ENCODE assay signal across 12 cellular contexts in the genomic region with DNA sequence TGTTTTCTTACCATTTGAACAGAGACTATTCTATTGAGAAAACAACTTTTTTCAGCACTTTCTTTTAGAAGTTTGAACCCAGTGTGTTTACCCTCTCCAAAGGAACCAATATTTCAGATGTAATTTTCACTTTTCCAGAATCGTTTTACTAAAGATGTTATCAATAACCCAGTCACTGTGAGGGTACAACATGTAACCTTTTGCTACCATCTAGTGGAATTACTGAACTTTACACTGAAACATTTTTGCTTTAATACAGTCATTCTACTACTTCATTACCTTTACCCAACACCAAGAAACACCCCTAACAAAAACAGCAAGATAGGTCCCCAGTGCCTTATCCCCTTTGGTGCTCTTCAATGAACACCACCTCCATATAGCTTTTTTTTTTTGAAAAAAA. TPM values are rescaled to one million over a fixed set of nuclear protein-coding genes. Genes with fewer than 3 reads are reported as not detected.
DNase-seq lines count a peak whose midpoint lies in the region; ATAC-seq, FAIRE-seq and TF ChIP-seq lines count a peak whose summit lies in the region.
"Had no signal": no experiment of that assay in that cellular context is flagged by ENCODE, and none has a peak within 500 bp of the region (broad histone marks: within the 10 kb centered on the region; RNA-seq: fewer than 3 reads in every experiment).

No MANE protein-coding gene starts in this region.

- H3K4me2 ChIP-seq in IMR-90 (ENCODE audit: low read depth, low read length) (no peak overlapping the region), astrocyte (ENCODE audit: low read length) (no peak overlapping the region), mesenchymal stem cell (ENCODE audit: low read length, poor library complexity, severe bottlenecking) (no peak overlapping the region)

- no peak overlapping the region for H2AK9ac ChIP-seq in IMR-90 (replicated peaks; ENCODE audit: low read depth, low read length, poor library complexity)

- H3K23ac ChIP-seq in IMR-90 (ENCODE audit: low read depth, low read length) = no peak overlapping the region
- no peak overlapping the region for H3K23ac ChIP-seq in mesenchymal stem cell (ENCODE audit: low read length in 2 of 2)

- no peak overlapping the region for H3K4me3 Mint-ChIP-seq in astrocyte (ENCODE audit: unreplicated experiment)
- H3K4me3 Mint-ChIP-seq: activated naive CD8-positive, alpha-beta T cell had no signal

- no peak overlapping the region for H2BK20ac ChIP-seq in IMR-90 (ENCODE audit: low read depth, low read length)

- H2BK120ac ChIP-seq in IMR-90 (ENCODE audit: low read depth, low read length) = no peak overlapping the region
- H2BK120ac ChIP-seq in mesenchymal stem cell (ENCODE audit: low read depth, low read length) = no peak overlapping the region

- no peak overlapping the region for H3K27ac Mint-ChIP-seq in astrocyte (ENCODE audit: unreplicated experiment)
- H3K27ac Mint-ChIP-seq: activated naive CD8-positive, alpha-beta T cell had no signal

- no peak overlapping the region for H4K91ac ChIP-seq in IMR-90 (ENCODE audit: insufficient read depth, low read depth, low read length)
- H4K91ac ChIP-seq in mesenchymal stem cell (ENCODE audit: low read length) = no peak overlapping the region

- H2AFZ ChIP-seq in IMR-90 (replicated peaks; ENCODE audit: low read length, poor library complexity) = no peak overlapping the region
- no peak overlapping the region for H2AFZ ChIP-seq in astrocyte (ENCODE audit: low read depth, low read length)
- H2AFZ ChIP-seq in mesenchymal stem cell (ENCODE audit: low read depth, low read length) = no peak overlapping the region

- DNase-seq in GM13977 (ENCODE audit: low spot score) (no peak), IMR-90 (no peak), astrocyte (ENCODE audit: low read depth) (no peak), mesenchymal stem cell (peak; percentile 6), stomach (no peak), cardiac septum (ENCODE audit: low spot score) (no peak), AG08395 (ENCODE audit: low spot score) (no peak)
- no peak for DNase-seq in activated T-cell treated with anti-CD3 and anti-CD28 coated beads, Interleukin-2, amount 50 U/mL, for 1 hour
- DNase-seq: left ventricle myocardium superior had no signal

- H3K18ac ChIP-seq in IMR-90 (ENCODE audit: low read depth, low read length) (no peak overlapping the region), mesenchymal stem cell (ENCODE audit: low read depth in 1 of 2, low read length in 2 of 2) (no peak overlapping the region)

- H3K4me1 ChIP-seq in IMR-90 (ENCODE audit: control insufficient read depth, insufficient read depth, low read length) (no peaks in the 10 kb centered on the region), astrocyte (ENCODE audit: insufficient read depth, low read length) (no peaks in the 10 kb centered on the region), mesenchymal stem cell (ENCODE audit: control insufficient read depth, insufficient read depth, low read depth, low read length) (no peaks in the 10 kb centered on the region), stomach (no peaks in the 10 kb centered on the region)
- H3K4me1 ChIP-seq: right atrium auricular region had no signal

- TF ChIP-seq RAD21 in IMR-90 (IDR thresholded peaks at IDR 0.05; ENCODE audit: low read length) = peak; percentile 32; the same call in 1 of the 2 replicates

- no peaks in the 10 kb centered on the region for H3K79me2 ChIP-seq in astrocyte (ENCODE audit: insufficient read depth, low read length)

- TF ChIP-seq CTCF in GM13977 (IDR thresholded peaks at IDR 0.05; ENCODE audit: extremely low read depth, insufficient read depth, missing control alignments) (peak; percentile 17), IMR-90 (conservative IDR thresholded peaks at IDR 0.05; ENCODE audit: low read depth, low read length) (0 out of 2 replicates have a peak, but pooled peaks have one; percentile 23), astrocyte (IDR thresholded peaks at IDR 0.05; ENCODE audit: insufficient read depth, low read depth, low read length) (peak; percentile 9), stomach (IDR thresholded peaks at IDR 0.05) (no peak)

- H4K5ac ChIP-seq in IMR-90 (ENCODE audit: low read depth, low read length) = no peak overlapping the region

- H2BK5ac ChIP-seq in IMR-90 (ENCODE audit: low read depth, low read length, poor library complexity, severe bottlenecking) = no peak overlapping the region
- H2BK5ac ChIP-seq in mesenchymal stem cell (ENCODE audit: low read depth, low read length, poor library complexity, severe bottlenecking) = no peak overlapping the region

- H3K4ac ChIP-seq in IMR-90 (ENCODE audit: low read depth, low read length) (no peak overlapping the region), mesenchymal stem cell (ENCODE audit: low read depth in 1 of 2, low read length in 2 of 2) (no peak overlapping the region)

- BruUV-seq in IMR-90 (replicated peaks; lab: Mats Ljungman, UMichigan) = no TSS peak

- no CpG with 5 or more reads among the region's 1 CpG for WGBS in IMR-90 (ENCODE audit: extremely low coverage in 2 of 2, insufficient read length in 1 of 2), 2 experiments
- 45% methylated on average over 1 of the region's 1 CpG for WGBS in mesenchymal stem cell
- 0 to 27% (median 0%) methylated on average over 1 of the region's 1 CpG for WGBS in stomach, 5 donors

- H3K56ac ChIP-seq in IMR-90 (ENCODE audit: extremely low read depth, insufficient read depth, low read length) = no peak overlapping the region

- in situ Hi-C loops in GM13977 (cut with MboI; ENCODE audit: low pct_unique_long_range_greater_than_20kb, low sequenced_read_pairs, unreplicated experiment) = no loop called here
- in situ Hi-C loops in IMR-90 (cut with MboI; ENCODE audit: low sequenced_read_pairs) = no loop called here

- H3K79me1 ChIP-seq in IMR-90 (ENCODE audit: low read depth in 1 of 2, low read length in 2 of 2) (no peaks in the 10 kb centered on the region), mesenchymal stem cell (replicated peaks; ENCODE audit: low read length, poor library complexity, severe bottlenecking) (no peaks in the 10 kb centered on the region)

- no peaks in the 10 kb centered on the region for H3K9me3 ChIP-seq in IMR-90 (ENCODE audit: control insufficient read depth, insufficient read depth, low read length)
- H3K9me3 ChIP-seq in astrocyte (ENCODE audit: insufficient read depth, low read depth, low read length) = no peaks in the 10 kb centered on the region
- no peaks in the 10 kb centered on the region for H3K9me3 ChIP-seq in mesenchymal stem cell (ENCODE audit: control insufficient read depth, low read length)
- H3K9me3 ChIP-seq in stomach = peaks cover 0 to 5% (median 0%) of the 10 kb centered on the region in 4 donors

- H3K4me1 Mint-ChIP-seq in astrocyte (ENCODE audit: low read depth, unreplicated experiment) = peaks cover 3% of the 10 kb centered on the region

- FAIRE-seq in astrocyte (lab: Jason Lieb, UNC) = peak; percentile 32
- FAIRE-seq: GM19239 had no signal

- CTCF ChIA-PET in IMR-90 (lab: Yijun Ruan, JAX) = interaction anchor here (0.7 kb wide), 2 partner anchors 268 to 884 kb away, joined by 3 to 4 read pairs; no protein-coding TSS in a partner anchor

- no peaks in the 10 kb centered on the region for H3K36me3 Mint-ChIP-seq in astrocyte (ENCODE audit: low read depth, unreplicated experiment)
- H3K36me3 Mint-ChIP-seq: activated naive CD8-positive, alpha-beta T cell had no signal

- ATAC-seq in IMR-90 (ENCODE audit: low read depth) = no peak
- ATAC-seq: left ventricle myocardium superior had no signal

- H2BK12ac ChIP-seq in mesenchymal stem cell (ENCODE audit: low read length in 2 of 2) = no peak overlapping the region

- H3K27ac ChIP-seq in IMR-90 (ENCODE audit: insufficient read depth, low read length) = no peak overlapping the region
- H3K27ac ChIP-seq in astrocyte (ENCODE audit: low read depth, low read length) = no peak overlapping the region
- H3K27ac ChIP-seq in mesenchymal stem cell (ENCODE audit: low read length, poor library complexity, severe bottlenecking) = no peak overlapping the region
- H3K27ac ChIP-seq in stomach = no peak overlapping the region
- H3K27ac ChIP-seq: right atrium auricular region had no signal

- H3K27me3 ChIP-seq in IMR-90 (ENCODE audit: control insufficient read depth, insufficient read depth, low read length) (peaks cover 2% of the 10 kb centered on the region; the same call in 1 of the 2 replicates), astrocyte (ENCODE audit: insufficient read depth, low read length) (no peaks in the 10 kb centered on the region), mesenchymal stem cell (ENCODE audit: control insufficient read depth in 1 of 2, insufficient read depth in 1 of 2, low read length in 2 of 2) (peaks cover 3 to 27% of the 10 kb centered on the region in 2 experiments), stomach (no peaks in the 10 kb centered on the region)
- H3K27me3 ChIP-seq: right atrium auricular region had no signal

- H3K4me3 ChIP-seq in IMR-90 (ENCODE audit: insufficient read depth, low read depth, low read length) (no peak overlapping the region), astrocyte (ENCODE audit: insufficient read depth, low read depth, low read length) (no peak overlapping the region), mesenchymal stem cell (ENCODE audit: insufficient read depth in 1 of 2, low read depth in 1 of 2, low read length in 2 of 2) (no peak overlapping the region), stomach (no peak overlapping the region)
- H3K4me3 ChIP-seq: right atrium auricular region had no signal

- H3K36me3 ChIP-seq in IMR-90 (ENCODE audit: control insufficient read depth, insufficient read depth, low read length) (no peaks in the 10 kb centered on the region), astrocyte (ENCODE audit: insufficient read depth, low read length) (no peaks in the 10 kb centered on the region), mesenchymal stem cell (ENCODE audit: control insufficient read depth in 1 of 2, insufficient read depth in 2 of 2, low read depth in 1 of 2, low read length in 2 of 2) (no peaks in the 10 kb centered on the region), stomach (no peaks in the 10 kb centered on the region)
- H3K36me3 ChIP-seq: right atrium auricular region had no signal

- H3K9me1 ChIP-seq in IMR-90 (ENCODE audit: insufficient read depth, low read length) = no peaks in the 10 kb centered on the region

- dilution Hi-C loops in IMR-90 (cut with HindIII; ENCODE audit: low sequenced_read_pairs, unreplicated experiment) = no loop called here

- intact Hi-C loops in IMR-90 (cut with micrococcal nuclease) (loop anchor here (1.0 kb wide), 1 partner anchor 1649 kb away; no protein-coding TSS in a partner anchor), stomach (cut with DNase I; ENCODE audit: low total_unique reads) (no loop called here), cardiac septum (cut with DNase I) (no loop called here)

- H3K14ac ChIP-seq in IMR-90 (replicated peaks; ENCODE audit: low read depth, low read length) = no peak overlapping the region
- no peak overlapping the region for H3K14ac ChIP-seq in mesenchymal stem cell (ENCODE audit: low read length in 2 of 2)

- H4K20me1 ChIP-seq in IMR-90 (ENCODE audit: insufficient read depth, low read length) (no peaks in the 10 kb centered on the region), astrocyte (ENCODE audit: insufficient read depth, low read length) (no peaks in the 10 kb centered on the region)

- H3K9ac ChIP-seq in IMR-90 (ENCODE audit: low read depth, low read length) (no peak overlapping the region), astrocyte (ENCODE audit: low read length) (no peak overlapping the region), mesenchymal stem cell (ENCODE audit: low read length) (no peak overlapping the region)

- no peaks in the 10 kb centered on the region for H3K9me3 Mint-ChIP-seq in astrocyte (ENCODE audit: unreplicated experiment)

- POLR2A ChIA-PET in IMR-90 (lab: Charles Lee; ENCODE audit: unreplicated experiment) = no interaction called here

- no peaks in the 10 kb centered on the region for H3K27me3 Mint-ChIP-seq in astrocyte (ENCODE audit: low read depth, unreplicated experiment)
- H3K27me3 Mint-ChIP-seq: activated naive CD8-positive, alpha-beta T cell had no signal

- H2BK15ac ChIP-seq in IMR-90 (ENCODE audit: low read depth, low read length) = no peak overlapping the region
- H2BK15ac ChIP-seq in mesenchymal stem cell (ENCODE audit: low read depth, poor library complexity, severe bottlenecking) = no peak overlapping the region

- H4K8ac ChIP-seq in IMR-90 (ENCODE audit: low read depth in 2 of 2, low read length in 2 of 2) (no peak overlapping the region), mesenchymal stem cell (ENCODE audit: low read length) (no peak overlapping the region)

- H2AK5ac ChIP-seq in IMR-90 (ENCODE audit: low read depth, low read length) (no peak overlapping the region), mesenchymal stem cell (ENCODE audit: low read length, severe bottlenecking) (no peak overlapping the region)

- no peak for TF ChIP-seq EP300 in stomach (IDR thresholded peaks at IDR 0.05)

- TF ChIP-seq POLR2A in IMR-90 (IDR thresholded peaks at IDR 0.05; ENCODE audit: low read depth, low read length) (no peak), stomach (IDR thresholded peaks at IDR 0.05) (no peak)

RNA-seq across cellular contexts. Expression of a gene that starts 33.1 kb away (rescaled TPM):
- total RNA-seq in IMR-90 (2012; rRNA removed) (194 and 226 TPM in 2 replicates), astrocyte (221 and 244 TPM in 2 replicates), stomach (100 to 1,000 TPM in 2 of 5 donors, 10 to 100 TPM in 2, 1 to 10 TPM in 1; 8.2 to 143 (median 84.6) TPM), cardiac septum (38.5 TPM)
- polyA plus RNA-seq in IMR-90 (2012; rRNA removed) (194 and 209 TPM in 2 replicates), stomach (10 to 100 TPM; 41.7 to 84.9 (median 70.8) TPM)
- 135 TPM in 2 replicates for polyA plus RNA-seq in IMR-90 (2012; cell fraction: cytosol; rRNA removed)
- 35.1 and 61.8 TPM in 2 replicates for polyA plus RNA-seq in IMR-90 (2012; cell fraction: nucleus; rRNA removed; ENCODE audit: low replicate concordance)
- polyA plus RNA-seq in mesenchymal stem cell (2013, experiment 1 of 2) = 233 TPM
- 248 TPM for polyA plus RNA-seq in mesenchymal stem cell (2013, experiment 2 of 2)

Comparison
In these comparisons a context has a peak if more than half of its experiments do, and no peak if none do; other contexts are left out.
1. CTCF ChIP-seq: peak in GM13977 (single experiment), IMR-90 (single experiment) and astrocyte (single experiment); none in stomach (0 of 7).